10 cellular contexts compared by ENCODE assay signal in genomic region chr5:133611357-133612020, GRCh38. TPM values are rescaled to one million over a fixed set of nuclear protein-coding genes. Genes with fewer than 3 reads are reported as not detected.
DNase-seq lines count a peak whose midpoint lies in the region; ATAC-seq lines count a peak whose summit lies in the region.
"Had no signal": no experiment of that assay in that cellular context is flagged by ENCODE, and none has a peak within 500 bp of the region (broad histone marks: within the 10 kb centered on the region; RNA-seq: fewer than 3 reads in every experiment).

No MANE protein-coding gene starts in this region.

- peak; percentile 45 for DNase-seq in NCI-H510A treated with DMSO at 0.1 percent for 48 hours (lab: John Stamatoyannopoulos, UW)
- DNase-seq in NCI-H510A (lab: John Stamatoyannopoulos, UW) = no peak
- DNase-seq in T-helper 17 cell = no peak
- DNase-seq in iPS DF 6.9 (ENCODE audit: low read depth, low spot score) = no peak
- peak; percentile 2 to 3 for DNase-seq in stimulated activated CD4-positive, alpha-beta T cell treated with anti-CD3 and anti-CD28 coated beads, Interleukin-4, amount 100 ng/mL, for 48 hours (ENCODE audit: low read depth in 2 of 2)
- DNase-seq in stimulated activated naive CD4-positive, alpha-beta T cell (lab: John Stamatoyannopoulos, UW) = no peak
- DNase-seq in NCI-H774 (lab: John Stamatoyannopoulos, UW) = no peak

- H3K27me3 Mint-ChIP-seq in T-helper 17 cell = peaks cover 63% of the 10 kb centered on the region

- H3K4me1 Mint-ChIP-seq in T-helper 17 cell = peaks cover 7% of the 10 kb centered on the region

- no CpG with 5 or more reads among the region's 67 CpGs for WGBS in iPS DF 6.9 (ENCODE audit: insufficient coverage, insufficient read length)

- H3K36me3 ChIP-seq in iPS DF 6.9 (ENCODE audit: control insufficient read depth, insufficient read depth, low read length) = no peaks in the 10 kb centered on the region

- peak; percentile 30 for ATAC-seq in T-helper 17 cell
- ATAC-seq in HG03159 (IDR thresholded peaks at IDR 0.05; ENCODE audit: unreplicated experiment) = no peak

- peak overlapping the region; percentile 79 for H3K4me3 Mint-ChIP-seq in T-helper 17 cell

- H3K4me3 ChIP-seq in iPS DF 6.9 (ENCODE audit: low read length) = peak overlapping the region; percentile 36; the same call in 1 of the 2 replicates

- H3K9me3 ChIP-seq in T-helper 17 cell (ENCODE audit: control insufficient read depth, low read length, poor library complexity, severe bottlenecking) (no peaks in the 10 kb centered on the region), iPS DF 6.9 (ENCODE audit: control insufficient read depth, insufficient read depth, low read length) (no peaks in the 10 kb centered on the region)

- H3K27me3 ChIP-seq in iPS DF 6.9 (ENCODE audit: control insufficient read depth, insufficient read depth, low read length) = peaks cover 29% of the 10 kb centered on the region

- H3K27ac ChIP-seq in iPS DF 6.9 (ENCODE audit: low read length) = no peak overlapping the region
- H3K27ac ChIP-seq: C4-2B had no signal

- no peak overlapping the region for H3K27ac Mint-ChIP-seq in T-helper 17 cell

- peaks cover 3% of the 10 kb centered on the region for H3K36me3 Mint-ChIP-seq in T-helper 17 cell (ENCODE audit: low read depth)

- peaks cover 7% of the 10 kb centered on the region for H3K4me1 ChIP-seq in iPS DF 6.9 (ENCODE audit: control insufficient read depth, insufficient read depth, low read length)

RNA-seq across cellular contexts. Expression of gene FSTL4, which starts 0.9 kb away (rescaled TPM):
- under 1 TPM in 1 of 2 donors, not detected in 1; 0.26 TPM for total RNA-seq in T-helper 17 cell
- total RNA-seq: fibroblast of villous mesenchyme had no signal

Comparison
In these comparisons a context has a peak if more than half of its experiments do, and no peak if none do; other contexts are left out.
1. DNase-seq: peak in NCI-H510A treated with DMSO at 0.1 percent for 48 hours (single experiment) and stimulated activated CD4-positive, alpha-beta T cell treated with anti-CD3 and anti-CD28 coated beads, Interleukin-4, amount 100 ng/mL, for 48 hours (2 of 2); none in NCI-H510A (single experiment), T-helper 17 cell (0 of 3), iPS DF 6.9 (single experiment), stimulated activated naive CD4-positive, alpha-beta T cell (0 of 6) and NCI-H774 (single experiment).